14 cellular contexts compared by ENCODE assay signal in the genomic region with DNA sequence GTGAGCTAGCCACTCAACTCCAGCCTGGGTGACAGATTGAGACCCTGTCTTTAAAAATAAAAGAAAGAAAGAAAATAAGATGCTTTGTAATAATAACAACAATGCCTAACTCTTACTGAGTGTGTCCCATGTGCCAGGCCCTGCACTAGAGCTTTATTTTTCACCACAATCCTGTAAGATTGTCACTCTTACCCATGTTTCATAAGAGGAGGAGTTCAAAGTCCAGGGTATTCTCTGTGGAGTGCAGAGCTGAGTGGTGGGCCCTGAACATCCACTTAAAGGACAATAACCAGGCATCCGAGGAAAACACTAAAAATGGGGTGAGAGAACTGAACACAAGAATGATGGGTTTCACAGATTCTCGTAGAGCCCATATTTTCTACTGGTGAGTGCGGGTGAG. TPM values are rescaled to one million over a fixed set of nuclear protein-coding genes. Genes with fewer than 3 reads are reported as not detected.
DNase-seq lines count a peak whose midpoint lies in the region; ATAC-seq and TF ChIP-seq lines count a peak whose summit lies in the region.
"Had no signal": no experiment of that assay in that cellular context is flagged by ENCODE, and none has a peak within 500 bp of the region (broad histone marks: within the 10 kb centered on the region; RNA-seq: fewer than 3 reads in every experiment).

No MANE protein-coding gene starts in this region.

- H3K27ac ChIP-seq in breast epithelium (peak overlapping the region; percentile 90 to 96), mucosa of rectum (ENCODE audit: low read depth in 2 of 2, low read length in 2 of 2) (peak overlapping the region; percentile 88 to 95), upper lobe of left lung (peak overlapping the region in 3 of 4 donors; percentile 68 to 81 (median 78))
- H3K27ac ChIP-seq: A549 had no signal

- H3K4me1 ChIP-seq in breast epithelium (no peaks in the 10 kb centered on the region), mucosa of rectum (ENCODE audit: control insufficient read depth in 2 of 2, insufficient read depth in 2 of 2, low read length in 2 of 2) (peaks cover 7 to 14% of the 10 kb centered on the region in 2 donors), upper lobe of left lung (peaks cover 0 to 14% (median 10%) of the 10 kb centered on the region in 4 donors)

- peak overlapping the region in 1 of 2 donors; percentile 61 for H3K9ac ChIP-seq in mucosa of rectum (ENCODE audit: low read depth in 1 of 2, low read length in 2 of 2)

- peaks cover 12% of the 10 kb centered on the region for H3K4me1 Mint-ChIP-seq in MCF 10A (ENCODE audit: insufficient read depth, unreplicated experiment)
- H3K4me1 Mint-ChIP-seq: CD4-positive, alpha-beta memory T cell had no signal

- H3K4me3 ChIP-seq in breast epithelium (no peak overlapping the region), mucosa of rectum (ENCODE audit: low read length in 2 of 2) (no peak overlapping the region), upper lobe of left lung (no peak overlapping the region)
- H3K4me3 ChIP-seq: A549 had no signal

- TF ChIP-seq POLR2A in breast epithelium (IDR thresholded peaks at IDR 0.05) (no peak), upper lobe of left lung (IDR thresholded peaks at IDR 0.05) (no peak)

- no peak overlapping the region for H3K4me3 Mint-ChIP-seq in MCF 10A (ENCODE audit: unreplicated experiment)
- H3K4me3 Mint-ChIP-seq: activated T-helper 1 cell treated with anti-CD3 and anti-CD28 coated beads, Interleukin-12 subunit alpha, Interleukin-12 subunit beta, Interleukin-2, Interleukin-4 antibody, amounts not matched to agents 30 ng/mL and 10 ng/mL and 1 ng/mL, durations not matched to agents 14 hours and 24 hours and 36 hours; CD4-positive, alpha-beta memory T cell had no signal

- peaks cover 4% of the 10 kb centered on the region for H3K36me3 Mint-ChIP-seq in MCF 10A (ENCODE audit: insufficient read depth, unreplicated experiment)
- H3K36me3 Mint-ChIP-seq: CD4-positive, alpha-beta memory T cell had no signal

- CTCF ChIA-PET in MCF 10A (lab: Yijun Ruan, JAX), result no interaction called here

- no peak for TF ChIP-seq EP300 in upper lobe of left lung (IDR thresholded peaks at IDR 0.05)

- H3K27ac Mint-ChIP-seq in MCF 10A (ENCODE audit: low read depth, unreplicated experiment), result no peak overlapping the region
- H3K27ac Mint-ChIP-seq: activated T-helper 1 cell treated with anti-CD3 and anti-CD28 coated beads, Interleukin-12 subunit alpha, Interleukin-12 subunit beta, Interleukin-2, Interleukin-4 antibody, amounts not matched to agents 30 ng/mL and 10 ng/mL and 1 ng/mL, durations not matched to agents 14 hours and 24 hours and 36 hours had no signal

- H3K27me3 ChIP-seq in breast epithelium (no peaks in the 10 kb centered on the region), mucosa of rectum (ENCODE audit: control insufficient read depth in 2 of 2, insufficient read depth in 2 of 2, low read length in 2 of 2) (no peaks in the 10 kb centered on the region), upper lobe of left lung (no peaks in the 10 kb centered on the region)

- H3K9me3 ChIP-seq in breast epithelium, result no peaks in the 10 kb centered on the region
- no peaks in the 10 kb centered on the region for H3K9me3 ChIP-seq in mucosa of rectum (ENCODE audit: control insufficient read depth in 2 of 2, low read length in 2 of 2)
- no peaks in the 10 kb centered on the region for H3K9me3 ChIP-seq in upper lobe of left lung
- H3K9me3 ChIP-seq: A549 had no signal

- H3K36me3 ChIP-seq in breast epithelium (no peaks in the 10 kb centered on the region), mucosa of rectum (ENCODE audit: control insufficient read depth in 2 of 2, insufficient read depth in 2 of 2, low read length in 2 of 2) (no peaks in the 10 kb centered on the region), upper lobe of left lung (no peaks in the 10 kb centered on the region)

- no peaks in the 10 kb centered on the region for H3K27me3 Mint-ChIP-seq in MCF 10A (ENCODE audit: insufficient read depth, unreplicated experiment)

- TF ChIP-seq CTCF in breast epithelium (IDR thresholded peaks at IDR 0.05) (no peak), MCF 10A (IDR thresholded peaks at IDR 0.05; ENCODE audit: unreplicated experiment) (no peak), upper lobe of left lung (IDR thresholded peaks at IDR 0.05) (no peak)

- BruUV-seq in MCF 10A (replicated peaks; lab: Mats Ljungman, UMichigan), result no TSS peak

- no peaks in the 10 kb centered on the region for H3K9me3 Mint-ChIP-seq in MCF 10A (ENCODE audit: unreplicated experiment)
- H3K9me3 Mint-ChIP-seq: activated T-helper 1 cell treated with anti-CD3 and anti-CD28 coated beads, Interleukin-12 subunit alpha, Interleukin-12 subunit beta, Interleukin-2, Interleukin-4 antibody, amounts not matched to agents 30 ng/mL and 10 ng/mL and 1 ng/mL, durations not matched to agents 14 hours and 24 hours and 36 hours; CD4-positive, alpha-beta memory T cell had no signal

- intact Hi-C loops in breast epithelium (cut with DNase I; ENCODE audit: low total_unique reads) (no loop called here), MCF 10A (cut with micrococcal nuclease) (loop anchor here (2.0 kb wide), 1 partner anchor 39 kb away; the partner anchor contains the start of genes CFAP68 and FDXACB1)

- DNase-seq in breast epithelium (ENCODE audit: low spot score in 2 of 2) (no peak), MCF 10A (ENCODE audit: unreplicated experiment) (no peak), upper lobe of left lung (no peak), cortex of kidney (lab: John Stamatoyannopoulos, UW) (no peak), COLO829 (ENCODE audit: low spot score) (no peak)
- DNase-seq: activated CD4-positive, alpha-beta T cell treated with anti-CD3 and anti-CD28 coated beads, Interleukin-2, amount 50 U/mL, for 4 hours; CD4-positive, alpha-beta memory T cell; cerebellar nuclear complex; head of caudate nucleus; KG1; NCI-H446 had no signal

- POLR2A ChIA-PET in MCF 10A (lab: Yijun Ruan, JAX), result interaction anchor here (0.6 to 2.1 kb wide), 5 partner anchors 9 to 60 kb away, joined by 3 to 17 read pairs (median 7); partner anchors contain the start of genes ALG9 and CFAP68

- WGBS in upper lobe of left lung, 2 donors, result 90 to 97% methylated on average over 3 of the region's 3 CpGs

- ATAC-seq in upper lobe of left lung (ENCODE audit: low FRiP score in 2 of 2), result no peak
- ATAC-seq: A549 had no signal

RNA-seq across cellular contexts. Expression of gene C11orf52, which starts 0.9 kb away (rescaled TPM):
- 10 to 100 TPM in 2 of 3 donors, 1 to 10 TPM in 1; 7.5 to 40.5 (median 19.0) TPM for total RNA-seq in breast epithelium
- total RNA-seq in MCF 10A (2022), result 1.3 and 2.0 TPM in 2 replicates
- 10 to 100 TPM in 4 of 6 donors, 1 to 10 TPM in 2; 7.1 to 26.7 (median 11.3) TPM for total RNA-seq in upper lobe of left lung
- total RNA-seq: activated T-helper 1 cell treated with anti-CD3 and anti-CD28 coated beads, Interleukin-12 subunit alpha, Interleukin-12 subunit beta, Interleukin-2, Interleukin-4 antibody, amounts not matched to agents 30 ng/mL and 10 ng/mL and 1 ng/mL, durations not matched to agents 14 hours and 24 hours and 36 hours; CD4-positive, alpha-beta memory T cell had no signal

RNA-seq across cellular contexts. Expression of gene HSPB2, which starts 5.3 kb away (rescaled TPM):
- 1 to 10 TPM in 2 of 3 donors, under 1 TPM in 1; 0.98 to 2.1 (median 1.2) TPM for total RNA-seq in breast epithelium
- 0.23 TPM in 1 of 2 replicates, not detected in the other for total RNA-seq in MCF 10A (2022)
- 1 to 10 TPM in 3 of 6 donors, under 1 TPM in 1, not detected in 2; 0.61 to 6.5 (median 1.9) TPM for total RNA-seq in upper lobe of left lung
- total RNA-seq: activated T-helper 1 cell treated with anti-CD3 and anti-CD28 coated beads, Interleukin-12 subunit alpha, Interleukin-12 subunit beta, Interleukin-2, Interleukin-4 antibody, amounts not matched to agents 30 ng/mL and 10 ng/mL and 1 ng/mL, durations not matched to agents 14 hours and 24 hours and 36 hours; CD4-positive, alpha-beta memory T cell had no signal

RNA-seq across cellular contexts. Expression of gene CRYAB, which starts 6.2 kb away (rescaled TPM):
- total RNA-seq in breast epithelium, result 100 to 1,000 TPM; 132 to 299 (median 271) TPM
- total RNA-seq in MCF 10A (2022), result 1.2 and 2.5 TPM in 2 replicates
- 10 to 100 TPM; 21.0 to 79.7 (median 30.2) TPM for total RNA-seq in upper lobe of left lung
- total RNA-seq: activated T-helper 1 cell treated with anti-CD3 and anti-CD28 coated beads, Interleukin-12 subunit alpha, Interleukin-12 subunit beta, Interleukin-2, Interleukin-4 antibody, amounts not matched to agents 30 ng/mL and 10 ng/mL and 1 ng/mL, durations not matched to agents 14 hours and 24 hours and 36 hours; CD4-positive, alpha-beta memory T cell had no signal

RNA-seq across cellular contexts. Expression of gene DIXDC1, which starts 19.4 kb away (rescaled TPM):
- 10 to 100 TPM; 38.9 to 53.9 (median 45.2) TPM for total RNA-seq in breast epithelium
- total RNA-seq in MCF 10A (2022), result 21.0 and 47.3 TPM in 2 replicates
- total RNA-seq in upper lobe of left lung, result 10 to 100 TPM; 10.9 to 55.5 (median 15.7) TPM

RNA-seq across cellular contexts. Expression of gene CFAP68, which starts 38.4 kb away (rescaled TPM):
- 10 to 100 TPM; 29.6 to 35.1 (median 31.2) TPM for total RNA-seq in breast epithelium
- 33.6 and 38.3 TPM in 2 replicates for total RNA-seq in MCF 10A (2022)
- total RNA-seq in upper lobe of left lung, result 10 to 100 TPM in 5 of 6 donors, 1 to 10 TPM in 1; 2.1 to 29.4 (median 19.5) TPM
